ENCODE assay signal across 9 cellular contexts in genomic region chrX:129956765-129957164, GRCh38. TPM values are rescaled to one million over a fixed set of nuclear protein-coding genes. Genes with fewer than 3 reads are reported as not detected.
DNase-seq lines count a peak whose midpoint lies in the region; ATAC-seq and TF ChIP-seq lines count a peak whose summit lies in the region.
"Had no signal": no experiment of that assay in that cellular context is flagged by ENCODE, and none has a peak within 500 bp of the region (broad histone marks: within the 10 kb centered on the region; RNA-seq: fewer than 3 reads in every experiment).

No MANE protein-coding gene starts in this region.

- peaks cover 0 to 18% of the 10 kb centered on the region in 2 donors for H3K27me3 ChIP-seq in breast epithelium
- H3K27me3 ChIP-seq in kidney epithelial cell (ENCODE audit: control insufficient read depth, insufficient read depth, low read length) = no peaks in the 10 kb centered on the region

- H3K27ac Mint-ChIP-seq in MCF 10A (ENCODE audit: low read depth, unreplicated experiment) (no peak overlapping the region), type B pancreatic cell (no peak overlapping the region)
- H3K27ac Mint-ChIP-seq in activated T-helper 1 cell treated with anti-CD3 and anti-CD28 coated beads, Interleukin-12 subunit alpha, Interleukin-12 subunit beta, Interleukin-2, Interleukin-4 antibody, amounts not matched to agents 30 ng/mL and 10 ng/mL and 1 ng/mL, durations not matched to agents 14 hours and 24 hours and 36 hours = no peak overlapping the region

- H3K36me3 Mint-ChIP-seq in MCF 10A (ENCODE audit: insufficient read depth, unreplicated experiment) (no peaks in the 10 kb centered on the region), type B pancreatic cell (no peaks in the 10 kb centered on the region)
- peaks cover 2% of the 10 kb centered on the region for H3K36me3 Mint-ChIP-seq in activated T-helper 1 cell treated with anti-CD3 and anti-CD28 coated beads, Interleukin-12 subunit alpha, Interleukin-12 subunit beta, Interleukin-2, Interleukin-4 antibody, amounts not matched to agents 30 ng/mL and 10 ng/mL and 1 ng/mL, durations not matched to agents 14 hours and 24 hours and 36 hours (ENCODE audit: low read depth)

- DNase-seq in breast epithelium (ENCODE audit: low spot score in 2 of 2) (no peak), MCF 10A (ENCODE audit: unreplicated experiment) (no peak), kidney epithelial cell (ENCODE audit: low read depth) (no peak), type B pancreatic cell (ENCODE audit: extremely low spot score, unreplicated experiment) (no peak), Ammon's horn (ENCODE audit: low spot score) (no peak), nucleus accumbens (lab: John Stamatoyannopoulos, UW) (no peak)
- DNase-seq in activated T-helper 1 cell treated with anti-CD3 and anti-CD28 coated beads, Interleukin-12 subunit alpha, Interleukin-12 subunit beta, Interleukin-2, Interleukin-4 antibody, amounts not matched to agents 30 ng/mL and 10 ng/mL and 1 ng/mL, durations not matched to agents 14 hours and 24 hours and 36 hours (ENCODE audit: low spot score) = no peak
- DNase-seq: NCI-H1694 had no signal

- BruUV-seq in MCF 10A (replicated peaks; lab: Mats Ljungman, UMichigan) = no TSS peak

- H3K4me1 ChIP-seq in breast epithelium = no peaks in the 10 kb centered on the region

- POLR2A ChIA-PET in MCF 10A (lab: Yijun Ruan, JAX) = interaction anchor here (0.8 kb wide), 1 partner anchor 52 kb away, joined by 3 read pairs; no protein-coding TSS in a partner anchor

- peak overlapping the region in 1 of 2 donors; percentile 73 for H3K27ac ChIP-seq in breast epithelium

- H3K36me3 ChIP-seq in breast epithelium (no peaks in the 10 kb centered on the region), kidney epithelial cell (ENCODE audit: control insufficient read depth, insufficient read depth, low read length) (no peaks in the 10 kb centered on the region)

- H3K27me3 Mint-ChIP-seq in MCF 10A (ENCODE audit: insufficient read depth, unreplicated experiment) = peaks cover 26% of the 10 kb centered on the region
- peaks cover 8% of the 10 kb centered on the region for H3K27me3 Mint-ChIP-seq in activated T-helper 1 cell treated with anti-CD3 and anti-CD28 coated beads, Interleukin-12 subunit alpha, Interleukin-12 subunit beta, Interleukin-2, Interleukin-4 antibody, amounts not matched to agents 30 ng/mL and 10 ng/mL and 1 ng/mL, durations not matched to agents 14 hours and 24 hours and 36 hours (ENCODE audit: insufficient read depth)
- H3K27me3 Mint-ChIP-seq in type B pancreatic cell = peaks cover 24% of the 10 kb centered on the region

- ATAC-seq in GM18519 (IDR thresholded peaks at IDR 0.05; ENCODE audit: low FRiP score, unreplicated experiment) = no peak

- H3K4me3 Mint-ChIP-seq in MCF 10A (ENCODE audit: unreplicated experiment) = no peak overlapping the region
- peak overlapping the region; percentile 63 for H3K4me3 Mint-ChIP-seq in activated T-helper 1 cell treated with anti-CD3 and anti-CD28 coated beads, Interleukin-12 subunit alpha, Interleukin-12 subunit beta, Interleukin-2, Interleukin-4 antibody, amounts not matched to agents 30 ng/mL and 10 ng/mL and 1 ng/mL, durations not matched to agents 14 hours and 24 hours and 36 hours
- H3K4me3 Mint-ChIP-seq in type B pancreatic cell = peak overlapping the region; percentile 74

- H3K9me3 ChIP-seq in breast epithelium = no peaks in the 10 kb centered on the region

- peaks cover 6% of the 10 kb centered on the region for H3K9me3 Mint-ChIP-seq in MCF 10A (ENCODE audit: unreplicated experiment)
- no peaks in the 10 kb centered on the region for H3K9me3 Mint-ChIP-seq in activated T-helper 1 cell treated with anti-CD3 and anti-CD28 coated beads, Interleukin-12 subunit alpha, Interleukin-12 subunit beta, Interleukin-2, Interleukin-4 antibody, amounts not matched to agents 30 ng/mL and 10 ng/mL and 1 ng/mL, durations not matched to agents 14 hours and 24 hours and 36 hours
- peaks cover 3% of the 10 kb centered on the region for H3K9me3 Mint-ChIP-seq in type B pancreatic cell

- no peak for TF ChIP-seq POLR2A in breast epithelium (IDR thresholded peaks at IDR 0.05)

- peak overlapping the region; percentile 31 to 69 (median 52) for H3K4me3 ChIP-seq in breast epithelium
- peak overlapping the region; percentile 17 for H3K4me3 ChIP-seq in kidney epithelial cell (ENCODE audit: low read depth, low read length)

- H3K4me1 Mint-ChIP-seq in MCF 10A (ENCODE audit: insufficient read depth, unreplicated experiment) (no peaks in the 10 kb centered on the region), type B pancreatic cell (ENCODE audit: unreplicated experiment) (peaks cover 8% of the 10 kb centered on the region)
- peaks cover 24% of the 10 kb centered on the region for H3K4me1 Mint-ChIP-seq in activated T-helper 1 cell treated with anti-CD3 and anti-CD28 coated beads, Interleukin-12 subunit alpha, Interleukin-12 subunit beta, Interleukin-2, Interleukin-4 antibody, amounts not matched to agents 30 ng/mL and 10 ng/mL and 1 ng/mL, durations not matched to agents 14 hours and 24 hours and 36 hours (ENCODE audit: low read depth)

- CTCF ChIA-PET in MCF 10A (lab: Yijun Ruan, JAX) = no interaction called here

- intact Hi-C loops in breast epithelium (cut with DNase I; ENCODE audit: low total_unique reads) = no loop called here
- intact Hi-C loops in MCF 10A (cut with micrococcal nuclease) = no loop called here
- intact Hi-C loops in activated T-helper 1 cell treated with anti-CD3 and anti-CD28 coated beads, Interleukin-12 subunit alpha, Interleukin-12 subunit beta, Interleukin-2, Interleukin-4 antibody, amounts not matched to agents 30 ng/mL and 10 ng/mL and 1 ng/mL, durations not matched to agents 14 hours and 24 hours and 36 hours (cut with micrococcal nuclease) = loop anchor here (1.0 kb wide), 1 partner anchor 24 kb away; no protein-coding TSS in a partner anchor

- TF ChIP-seq CTCF in breast epithelium (IDR thresholded peaks at IDR 0.05) (no peak), MCF 10A (IDR thresholded peaks at IDR 0.05; ENCODE audit: unreplicated experiment) (no peak), kidney epithelial cell (IDR thresholded peaks at IDR 0.05; ENCODE audit: insufficient read depth, low read length, poor library complexity, severe bottlenecking) (no peak), type B pancreatic cell (conservative IDR thresholded peaks at IDR 0.05) (no peak)

RNA-seq across cellular contexts. Expression of gene BCORL1, which starts 25.7 kb away (rescaled TPM):
- total RNA-seq in breast epithelium (1 to 10 TPM; 4.5 to 5.0 (median 4.9) TPM), MCF 10A (2022) (2.9 and 5.1 TPM in 2 replicates), kidney epithelial cell (4.8 and 5.8 TPM in 2 replicates), type B pancreatic cell (ENCODE audit: low replicate concordance) (20.9 and 24.0 TPM in 2 replicates)
- 8.8 and 9.3 TPM in 2 replicates for total RNA-seq in activated T-helper 1 cell treated with anti-CD3 and anti-CD28 coated beads, Interleukin-12 subunit alpha, Interleukin-12 subunit beta, Interleukin-2, Interleukin-4 antibody, amounts not matched to agents 30 ng/mL and 10 ng/mL and 1 ng/mL, durations not matched to agents 14 hours and 24 hours and 36 hours

RNA-seq across cellular contexts. Expression of gene UTP14A, which starts 50.8 kb away (rescaled TPM):
- total RNA-seq in breast epithelium (10 to 100 TPM; 17.3 to 22.6 (median 20.8) TPM), MCF 10A (2022) (30.3 and 48.3 TPM in 2 replicates), kidney epithelial cell (17.6 and 21.6 TPM in 2 replicates), type B pancreatic cell (ENCODE audit: low replicate concordance) (21.9 and 22.4 TPM in 2 replicates)
- 59.3 and 62.4 TPM in 2 replicates for total RNA-seq in activated T-helper 1 cell treated with anti-CD3 and anti-CD28 coated beads, Interleukin-12 subunit alpha, Interleukin-12 subunit beta, Interleukin-2, Interleukin-4 antibody, amounts not matched to agents 30 ng/mL and 10 ng/mL and 1 ng/mL, durations not matched to agents 14 hours and 24 hours and 36 hours
